27 cellular contexts compared by ENCODE assay signal in the genomic region with DNA sequence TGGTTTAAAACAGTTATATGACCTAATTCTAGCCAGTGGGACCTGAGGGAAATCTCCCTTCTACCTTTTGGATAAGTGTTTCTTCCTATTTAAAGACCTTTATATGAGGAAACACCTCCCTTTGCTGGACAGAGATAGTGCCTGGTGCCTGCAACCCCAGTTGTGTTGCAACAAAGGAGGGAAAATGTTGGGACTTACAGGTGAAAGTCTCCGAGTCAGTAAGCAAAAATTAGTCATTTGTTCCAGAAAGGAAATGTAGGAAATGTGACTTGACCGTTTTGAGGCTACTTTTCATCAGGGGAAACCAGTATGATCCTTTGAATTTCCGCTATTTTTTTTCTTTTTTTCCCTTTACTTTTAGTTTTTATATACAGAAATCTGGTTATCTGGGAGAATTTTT.
"Had no signal": no experiment of that assay in that cellular context is flagged by ENCODE, and none has a peak within 500 bp of the region (broad histone marks: within the 10 kb centered on the region; RNA-seq: fewer than 3 reads in every experiment).

No MANE protein-coding gene starts in this region.

- H3K27ac Mint-ChIP-seq: activated CD4-positive, alpha-beta memory T cell treated with anti-CD3 and anti-CD28 coated beads, Interleukin-2, amount 10 ng/mL, durations not matched to agents 7 days and 5 days; activated CD4-positive, alpha-beta T cell treated with anti-CD3 and anti-CD28 coated beads, Interleukin-2, amount 10 ng/mL, durations not matched to agents 24 days and 14 days; activated naive CD4-positive, alpha-beta T cell treated with anti-CD3 and anti-CD28 coated beads, Interleukin-2, amount 10 ng/mL, durations not matched to agents 7 days and 5 days; activated naive CD8-positive, alpha-beta T cell treated with anti-CD3 and anti-CD28 coated beads, Interleukin-2, amount 10 ng/mL, durations not matched to agents 7 days and 5 days; activated T-cell treated with anti-CD3 and anti-CD28 coated beads, Interleukin-2, amount 50 U/mL, for 24 hours; effector memory CD8-positive, alpha-beta T cell; naive B cell; nephron progenitor cell; stimulated activated naive B cell treated with anti-CD40 and anti-IgM and Interleukin-4, amounts not matched to agents 10 μg/mL and 1 μg/mL and 100 μg/mL, for 72 hours had no signal

- DNase-seq: activated CD4-positive, alpha-beta memory T cell treated with anti-CD3 and anti-CD28 coated beads, Interleukin-2, amount 10 ng/mL, durations not matched to agents 7 days and 5 days; activated CD4-positive, alpha-beta T cell treated with anti-CD3 and anti-CD28 coated beads, Interleukin-2, amount 10 ng/mL, durations not matched to agents 24 days and 14 days; activated CD4-positive, CD25-positive, alpha-beta regulatory T cell treated with anti-CD3 and anti-CD28 coated beads, Interleukin-2, amount 50 U/mL, for 72 hours; activated CD8-positive, alpha-beta memory T cell treated with anti-CD3 and anti-CD28 coated beads, Interleukin-2, amount 50 U/mL, for 48 hours; activated gamma-delta T cell; activated naive CD4-positive, alpha-beta T cell treated with anti-CD3 and anti-CD28 coated beads, Interleukin-2, amount 10 ng/mL, durations not matched to agents 7 days and 5 days; activated naive CD8-positive, alpha-beta T cell treated with anti-CD3 and anti-CD28 coated beads, Interleukin-2, amount 10 ng/mL, durations not matched to agents 7 days and 5 days; activated T-cell treated with anti-CD3 and anti-CD28 coated beads, Interleukin-2, amount 50 U/mL, for 24 hours; amygdala; effector memory CD8-positive, alpha-beta T cell; foreskin keratinocyte; heart right ventricle; left lung; lower lobe of right lung; naive B cell; nephron progenitor cell; psoas muscle; stimulated activated CD4-positive, alpha-beta T cell treated with anti-CD3 and anti-CD28 coated beads, Interleukin-15, amount 100 ng/mL, for 24 hours; stimulated activated CD4-positive, alpha-beta T cell treated with anti-CD3 and anti-CD28 coated beads, Interleukin-2, amount 100 ng/mL, for 24 hours; stimulated activated naive B cell treated with anti-CD40 and anti-IgM and Interleukin-4, amounts not matched to agents 10 μg/mL and 1 μg/mL and 100 μg/mL, for 72 hours; T-helper 2 cell had no signal

- H3K27me3 ChIP-seq: esophagus muscularis mucosa, foreskin keratinocyte, heart right ventricle, left lung, right atrium auricular region, suprapubic skin, tibial nerve had no signal

- H3K4me1 ChIP-seq: esophagus muscularis mucosa, heart right ventricle, left lung, lower lobe of right lung, parathyroid adenoma, psoas muscle, right atrium auricular region, suprapubic skin, tibial nerve had no signal

- H3K27me3 Mint-ChIP-seq: activated CD4-positive, alpha-beta memory T cell treated with anti-CD3 and anti-CD28 coated beads, Interleukin-2, amount 10 ng/mL, durations not matched to agents 7 days and 5 days; activated CD4-positive, alpha-beta T cell treated with anti-CD3 and anti-CD28 coated beads, Interleukin-2, amount 10 ng/mL, durations not matched to agents 24 days and 14 days; activated naive CD4-positive, alpha-beta T cell treated with anti-CD3 and anti-CD28 coated beads, Interleukin-2, amount 10 ng/mL, durations not matched to agents 7 days and 5 days; activated naive CD8-positive, alpha-beta T cell treated with anti-CD3 and anti-CD28 coated beads, Interleukin-2, amount 10 ng/mL, durations not matched to agents 7 days and 5 days; activated T-cell treated with anti-CD3 and anti-CD28 coated beads, Interleukin-2, amount 50 U/mL, for 24 hours; effector memory CD8-positive, alpha-beta T cell; naive B cell; stimulated activated naive B cell treated with anti-CD40 and anti-IgM and Interleukin-4, amounts not matched to agents 10 μg/mL and 1 μg/mL and 100 μg/mL, for 72 hours had no signal

- H3K4me3 ChIP-seq: esophagus muscularis mucosa, heart right ventricle, left lung, lower lobe of right lung, psoas muscle, right atrium auricular region, smooth muscle cell, suprapubic skin, tibial nerve had no signal

- H3K9me3 Mint-ChIP-seq: activated CD4-positive, alpha-beta T cell treated with anti-CD3 and anti-CD28 coated beads, Interleukin-2, amount 10 ng/mL, durations not matched to agents 24 days and 14 days; activated naive CD4-positive, alpha-beta T cell treated with anti-CD3 and anti-CD28 coated beads, Interleukin-2, amount 10 ng/mL, durations not matched to agents 7 days and 5 days; activated naive CD8-positive, alpha-beta T cell treated with anti-CD3 and anti-CD28 coated beads, Interleukin-2, amount 10 ng/mL, durations not matched to agents 7 days and 5 days; activated T-cell treated with anti-CD3 and anti-CD28 coated beads, Interleukin-2, amount 50 U/mL, for 24 hours; naive B cell; nephron progenitor cell; stimulated activated naive B cell treated with anti-CD40 and anti-IgM and Interleukin-4, amounts not matched to agents 10 μg/mL and 1 μg/mL and 100 μg/mL, for 72 hours had no signal

- H3K9me3 ChIP-seq: esophagus muscularis mucosa, heart right ventricle, left lung, lower lobe of right lung, psoas muscle, right atrium auricular region, suprapubic skin, tibial nerve had no signal

- H3K27ac ChIP-seq: esophagus muscularis mucosa, foreskin keratinocyte, heart right ventricle, left lung, lower lobe of right lung, parathyroid adenoma, psoas muscle, right atrium auricular region, suprapubic skin, tibial nerve had no signal

- H3K4me3 Mint-ChIP-seq: activated CD4-positive, alpha-beta memory T cell treated with anti-CD3 and anti-CD28 coated beads, Interleukin-2, amount 10 ng/mL, durations not matched to agents 7 days and 5 days; activated CD4-positive, alpha-beta T cell treated with anti-CD3 and anti-CD28 coated beads, Interleukin-2, amount 10 ng/mL, durations not matched to agents 24 days and 14 days; activated naive CD4-positive, alpha-beta T cell treated with anti-CD3 and anti-CD28 coated beads, Interleukin-2, amount 10 ng/mL, durations not matched to agents 7 days and 5 days; activated naive CD8-positive, alpha-beta T cell treated with anti-CD3 and anti-CD28 coated beads, Interleukin-2, amount 10 ng/mL, durations not matched to agents 7 days and 5 days; activated T-cell treated with anti-CD3 and anti-CD28 coated beads, Interleukin-2, amount 50 U/mL, for 24 hours; effector memory CD8-positive, alpha-beta T cell; naive B cell; nephron progenitor cell; stimulated activated naive B cell treated with anti-CD40 and anti-IgM and Interleukin-4, amounts not matched to agents 10 μg/mL and 1 μg/mL and 100 μg/mL, for 72 hours had no signal

- H3K36me3 ChIP-seq: esophagus muscularis mucosa, heart right ventricle, left lung, lower lobe of right lung, right atrium auricular region, suprapubic skin, tibial nerve had no signal

- H3K4me1 Mint-ChIP-seq: activated CD4-positive, alpha-beta memory T cell treated with anti-CD3 and anti-CD28 coated beads, Interleukin-2, amount 10 ng/mL, durations not matched to agents 7 days and 5 days; activated CD4-positive, alpha-beta T cell treated with anti-CD3 and anti-CD28 coated beads, Interleukin-2, amount 10 ng/mL, durations not matched to agents 24 days and 14 days; activated naive CD4-positive, alpha-beta T cell treated with anti-CD3 and anti-CD28 coated beads, Interleukin-2, amount 10 ng/mL, durations not matched to agents 7 days and 5 days; activated naive CD8-positive, alpha-beta T cell treated with anti-CD3 and anti-CD28 coated beads, Interleukin-2, amount 10 ng/mL, durations not matched to agents 7 days and 5 days; nephron progenitor cell had no signal

- H3K36me3 Mint-ChIP-seq: activated naive CD4-positive, alpha-beta T cell treated with anti-CD3 and anti-CD28 coated beads, Interleukin-2, amount 10 ng/mL, durations not matched to agents 7 days and 5 days; activated naive CD8-positive, alpha-beta T cell treated with anti-CD3 and anti-CD28 coated beads, Interleukin-2, amount 10 ng/mL, durations not matched to agents 7 days and 5 days; naive B cell; stimulated activated naive B cell treated with anti-CD40 and anti-IgM and Interleukin-4, amounts not matched to agents 10 μg/mL and 1 μg/mL and 100 μg/mL, for 72 hours had no signal
